Comparison of ENCODE assay signal across 1 cellular context in the genomic region with DNA sequence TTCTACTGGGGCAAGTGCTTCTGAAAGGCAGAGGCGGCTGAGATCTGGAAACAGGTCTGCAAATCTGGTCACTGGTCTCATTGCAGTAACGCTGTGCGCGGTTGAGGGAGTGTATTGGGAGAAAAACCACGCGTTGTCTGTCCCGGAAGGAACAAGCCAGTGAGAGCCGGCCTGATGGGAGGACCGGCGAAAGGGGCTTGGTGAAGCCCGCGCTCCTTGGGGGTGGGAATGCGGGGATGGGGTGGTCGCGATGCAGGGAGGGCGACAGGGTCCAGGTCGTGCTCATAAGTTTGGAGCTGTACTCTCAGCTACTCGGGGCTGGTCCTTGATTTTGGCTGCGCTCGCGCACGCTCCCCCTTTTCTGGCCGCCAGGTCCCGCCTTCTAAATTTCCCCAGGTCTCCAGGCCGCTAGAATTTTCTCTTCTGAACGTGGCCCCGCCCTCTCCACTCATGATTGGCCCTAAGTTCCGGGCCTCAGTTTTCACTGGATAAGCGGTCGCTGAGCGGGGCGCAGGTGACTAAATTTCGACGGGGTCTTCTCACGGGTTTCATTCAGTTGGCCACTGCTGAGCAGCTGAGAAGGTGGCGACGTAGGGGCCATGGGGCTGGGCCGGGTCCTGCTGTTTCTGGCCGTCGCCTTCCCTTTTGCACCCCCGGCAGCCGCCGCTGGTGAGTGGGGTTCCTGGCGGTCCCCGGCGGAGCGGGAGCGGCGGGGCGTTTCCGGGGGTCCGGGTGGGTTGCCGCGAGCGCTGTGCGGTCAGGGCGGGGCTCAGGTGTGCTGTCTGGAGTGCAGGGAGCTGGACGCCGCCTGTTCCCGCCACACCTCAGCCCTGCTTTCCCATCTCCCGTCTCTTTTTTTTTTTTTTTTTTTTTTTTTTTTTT.
TF ChIP-seq lines count a peak whose summit lies in the region.

Gene MICB, plus strand, starts transcription at position 551 of the 882 bp plus-strand sequence. Its CDS starts 49 bp downstream, at position 600.

TF ChIP-seq in HepG2, 621 proteins besides CTCF, POLR2A, EP300 and RAD21 (continued from another document and continues in another):
- TF ChIP-seq, protein P1, sequence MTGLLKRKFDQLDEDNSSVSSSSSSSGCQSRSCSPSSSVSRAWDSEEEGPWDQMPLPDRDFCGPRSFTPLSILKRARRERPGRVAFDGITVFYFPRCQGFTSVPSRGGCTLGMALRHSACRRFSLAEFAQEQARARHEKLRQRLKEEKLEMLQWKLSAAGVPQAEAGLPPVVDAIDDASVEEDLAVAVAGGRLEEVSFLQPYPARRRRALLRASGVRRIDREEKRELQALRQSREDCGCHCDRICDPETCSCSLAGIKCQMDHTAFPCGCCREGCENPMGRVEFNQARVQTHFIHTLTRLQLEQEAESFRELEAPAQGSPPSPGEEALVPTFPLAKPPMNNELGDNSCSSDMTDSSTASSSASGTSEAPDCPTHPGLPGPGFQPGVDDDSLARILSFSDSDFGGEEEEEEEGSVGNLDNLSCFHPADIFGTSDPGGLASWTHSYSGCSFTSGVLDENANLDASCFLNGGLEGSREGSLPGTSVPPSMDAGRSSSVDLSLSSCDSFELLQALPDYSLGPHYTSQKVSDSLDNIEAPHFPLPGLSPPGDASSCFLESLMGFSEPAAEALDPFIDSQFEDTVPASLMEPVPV (CRISPR knock-in tag; IDR thresholded peaks at IDR 0.05): 0 out of 2 replicates have a peak, but pooled peaks have one; percentile 31
- no peak for TF ChIP-seq CCDC6 (CRISPR knock-in tag; IDR thresholded peaks at IDR 0.05)
- TF ChIP-seq ZSCAN12 (CRISPR knock-in tag; IDR thresholded peaks at IDR 0.05): no peak
- peak; percentile 38; the same call in 1 of the 2 replicates for TF ChIP-seq YEATS4 (CRISPR knock-in tag; IDR thresholded peaks at IDR 0.05; ENCODE audit: borderline replicate concordance)
- TF ChIP-seq LBX2 (CRISPR knock-in tag; IDR thresholded peaks at IDR 0.05; ENCODE audit: borderline replicate concordance): no peak
- TF ChIP-seq KAT8 (CRISPR knock-in tag; IDR thresholded peaks at IDR 0.05): peak; percentile 33; the same call in 1 of the 2 replicates
- no peak for TF ChIP-seq HMG20A (CRISPR knock-in tag; IDR thresholded peaks at IDR 0.05; ENCODE audit: borderline replicate concordance)
- no peak for TF ChIP-seq NCOR1 (IDR thresholded peaks at IDR 0.05; ENCODE audit: borderline replicate concordance, low read length)
- no peak for TF ChIP-seq ONECUT2 (CRISPR knock-in tag; IDR thresholded peaks at IDR 0.05)
- TF ChIP-seq ZFP62 (CRISPR knock-in tag; IDR thresholded peaks at IDR 0.05): no peak
- TF ChIP-seq ZNF720 (CRISPR knock-in tag; IDR thresholded peaks at IDR 0.05): no peak
- TF ChIP-seq, protein P2, sequence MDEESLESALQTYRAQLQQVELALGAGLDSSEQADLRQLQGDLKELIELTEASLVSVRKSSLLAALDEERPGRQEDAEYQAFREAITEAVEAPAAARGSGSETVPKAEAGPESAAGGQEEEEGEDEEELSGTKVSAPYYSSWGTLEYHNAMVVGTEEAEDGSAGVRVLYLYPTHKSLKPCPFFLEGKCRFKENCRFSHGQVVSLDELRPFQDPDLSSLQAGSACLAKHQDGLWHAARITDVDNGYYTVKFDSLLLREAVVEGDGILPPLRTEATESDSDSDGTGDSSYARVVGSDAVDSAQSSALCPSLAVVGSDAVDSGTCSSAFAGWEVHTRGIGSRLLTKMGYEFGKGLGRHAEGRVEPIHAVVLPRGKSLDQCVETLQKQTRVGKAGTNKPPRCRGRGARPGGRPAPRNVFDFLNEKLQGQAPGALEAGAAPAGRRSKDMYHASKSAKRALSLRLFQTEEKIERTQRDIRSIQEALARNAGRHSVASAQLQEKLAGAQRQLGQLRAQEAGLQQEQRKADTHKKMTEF (CRISPR knock-in tag; IDR thresholded peaks at IDR 0.05): peak; percentile 53; the same call in 1 of the 2 replicates
- 0 out of 2 replicates have a peak, but pooled peaks have one; percentile 15 for TF ChIP-seq GMEB1 (CRISPR knock-in tag; IDR thresholded peaks at IDR 0.05; ENCODE audit: borderline replicate concordance)
- no peak for TF ChIP-seq ERF (CRISPR knock-in tag; IDR thresholded peaks at IDR 0.05)
- TF ChIP-seq ARNTL (CRISPR knock-in tag; IDR thresholded peaks at IDR 0.05): no peak
- no peak for TF ChIP-seq MIXL1 (CRISPR knock-in tag; IDR thresholded peaks at IDR 0.05)
- TF ChIP-seq MXD3 (CRISPR knock-in tag; IDR thresholded peaks at IDR 0.05): 0 out of 2 replicates have a peak, but pooled peaks have one; percentile 59
- TF ChIP-seq SOX6 (IDR thresholded peaks at IDR 0.05): no peak
- peak; percentile 39 for TF ChIP-seq SOX6 (CRISPR knock-in tag; IDR thresholded peaks at IDR 0.05)
- TF ChIP-seq SAFB2 (CRISPR knock-in tag; IDR thresholded peaks at IDR 0.05; ENCODE audit: borderline replicate concordance, low read depth): no peak
- TF ChIP-seq ZBTB25 (CRISPR knock-in tag; IDR thresholded peaks at IDR 0.05): no peak
- TF ChIP-seq ZNF607 (CRISPR knock-in tag; IDR thresholded peaks at IDR 0.05; ENCODE audit: borderline replicate concordance): no peak; the same call in 1 of the 2 replicates
- TF ChIP-seq NFYB (CRISPR knock-in tag; IDR thresholded peaks at IDR 0.05): peak; percentile 90
- 0 out of 2 replicates have a peak, but pooled peaks have one; percentile 40 for TF ChIP-seq ZNF879 (CRISPR knock-in tag; IDR thresholded peaks at IDR 0.05)
- no peak for TF ChIP-seq YY1 (IDR thresholded peaks at IDR 0.05; ENCODE audit: insufficient read depth, insufficient replicate concordance, low read depth, low read length)
- TF ChIP-seq IRX3 (CRISPR knock-in tag; IDR thresholded peaks at IDR 0.05; ENCODE audit: borderline replicate concordance, low read depth): no peak
- TF ChIP-seq ZNF83 (CRISPR knock-in tag; IDR thresholded peaks at IDR 0.05; ENCODE audit: borderline replicate concordance): no peak
- TF ChIP-seq, protein P3, sequence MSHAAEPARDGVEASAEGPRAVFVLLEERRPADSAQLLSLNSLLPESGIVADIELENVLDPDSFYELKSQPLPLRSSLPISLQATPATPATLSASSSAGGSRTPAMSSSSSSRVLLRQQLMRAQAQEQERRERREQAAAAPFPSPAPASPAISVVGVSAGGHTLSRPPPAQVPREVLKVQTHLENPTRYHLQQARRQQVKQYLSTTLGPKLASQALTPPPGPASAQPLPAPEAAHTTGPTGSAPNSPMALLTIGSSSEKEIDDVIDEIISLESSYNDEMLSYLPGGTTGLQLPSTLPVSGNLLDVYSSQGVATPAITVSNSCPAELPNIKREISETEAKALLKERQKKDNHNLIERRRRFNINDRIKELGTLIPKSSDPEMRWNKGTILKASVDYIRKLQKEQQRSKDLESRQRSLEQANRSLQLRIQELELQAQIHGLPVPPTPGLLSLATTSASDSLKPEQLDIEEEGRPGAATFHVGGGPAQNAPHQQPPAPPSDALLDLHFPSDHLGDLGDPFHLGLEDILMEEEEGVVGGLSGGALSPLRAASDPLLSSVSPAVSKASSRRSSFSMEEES (CRISPR knock-in tag; IDR thresholded peaks at IDR 0.05): peak; percentile 29; the same call in 1 of the 2 replicates
- TF ChIP-seq HNRNPUL1 (IDR thresholded peaks at IDR 0.05; ENCODE audit: low read depth, low read length): no peak
- no peak for TF ChIP-seq ZFP1 (CRISPR knock-in tag; IDR thresholded peaks at IDR 0.05)
- no peak for TF ChIP-seq TBL1XR1 (IDR thresholded peaks at IDR 0.05; ENCODE audit: borderline replicate concordance, low read length, partially characterized antibody)
- no peak for TF ChIP-seq ZMYM3 (CRISPR knock-in tag; IDR thresholded peaks at IDR 0.05)
- no peak for TF ChIP-seq RFXANK (CRISPR knock-in tag; IDR thresholded peaks at IDR 0.05)
- no peak for TF ChIP-seq ZNF816 (CRISPR knock-in tag; IDR thresholded peaks at IDR 0.05; ENCODE audit: borderline replicate concordance)
- no peak for TF ChIP-seq PRDM4 (CRISPR knock-in tag; IDR thresholded peaks at IDR 0.05; ENCODE audit: borderline replicate concordance)
- TF ChIP-seq, protein P4, sequence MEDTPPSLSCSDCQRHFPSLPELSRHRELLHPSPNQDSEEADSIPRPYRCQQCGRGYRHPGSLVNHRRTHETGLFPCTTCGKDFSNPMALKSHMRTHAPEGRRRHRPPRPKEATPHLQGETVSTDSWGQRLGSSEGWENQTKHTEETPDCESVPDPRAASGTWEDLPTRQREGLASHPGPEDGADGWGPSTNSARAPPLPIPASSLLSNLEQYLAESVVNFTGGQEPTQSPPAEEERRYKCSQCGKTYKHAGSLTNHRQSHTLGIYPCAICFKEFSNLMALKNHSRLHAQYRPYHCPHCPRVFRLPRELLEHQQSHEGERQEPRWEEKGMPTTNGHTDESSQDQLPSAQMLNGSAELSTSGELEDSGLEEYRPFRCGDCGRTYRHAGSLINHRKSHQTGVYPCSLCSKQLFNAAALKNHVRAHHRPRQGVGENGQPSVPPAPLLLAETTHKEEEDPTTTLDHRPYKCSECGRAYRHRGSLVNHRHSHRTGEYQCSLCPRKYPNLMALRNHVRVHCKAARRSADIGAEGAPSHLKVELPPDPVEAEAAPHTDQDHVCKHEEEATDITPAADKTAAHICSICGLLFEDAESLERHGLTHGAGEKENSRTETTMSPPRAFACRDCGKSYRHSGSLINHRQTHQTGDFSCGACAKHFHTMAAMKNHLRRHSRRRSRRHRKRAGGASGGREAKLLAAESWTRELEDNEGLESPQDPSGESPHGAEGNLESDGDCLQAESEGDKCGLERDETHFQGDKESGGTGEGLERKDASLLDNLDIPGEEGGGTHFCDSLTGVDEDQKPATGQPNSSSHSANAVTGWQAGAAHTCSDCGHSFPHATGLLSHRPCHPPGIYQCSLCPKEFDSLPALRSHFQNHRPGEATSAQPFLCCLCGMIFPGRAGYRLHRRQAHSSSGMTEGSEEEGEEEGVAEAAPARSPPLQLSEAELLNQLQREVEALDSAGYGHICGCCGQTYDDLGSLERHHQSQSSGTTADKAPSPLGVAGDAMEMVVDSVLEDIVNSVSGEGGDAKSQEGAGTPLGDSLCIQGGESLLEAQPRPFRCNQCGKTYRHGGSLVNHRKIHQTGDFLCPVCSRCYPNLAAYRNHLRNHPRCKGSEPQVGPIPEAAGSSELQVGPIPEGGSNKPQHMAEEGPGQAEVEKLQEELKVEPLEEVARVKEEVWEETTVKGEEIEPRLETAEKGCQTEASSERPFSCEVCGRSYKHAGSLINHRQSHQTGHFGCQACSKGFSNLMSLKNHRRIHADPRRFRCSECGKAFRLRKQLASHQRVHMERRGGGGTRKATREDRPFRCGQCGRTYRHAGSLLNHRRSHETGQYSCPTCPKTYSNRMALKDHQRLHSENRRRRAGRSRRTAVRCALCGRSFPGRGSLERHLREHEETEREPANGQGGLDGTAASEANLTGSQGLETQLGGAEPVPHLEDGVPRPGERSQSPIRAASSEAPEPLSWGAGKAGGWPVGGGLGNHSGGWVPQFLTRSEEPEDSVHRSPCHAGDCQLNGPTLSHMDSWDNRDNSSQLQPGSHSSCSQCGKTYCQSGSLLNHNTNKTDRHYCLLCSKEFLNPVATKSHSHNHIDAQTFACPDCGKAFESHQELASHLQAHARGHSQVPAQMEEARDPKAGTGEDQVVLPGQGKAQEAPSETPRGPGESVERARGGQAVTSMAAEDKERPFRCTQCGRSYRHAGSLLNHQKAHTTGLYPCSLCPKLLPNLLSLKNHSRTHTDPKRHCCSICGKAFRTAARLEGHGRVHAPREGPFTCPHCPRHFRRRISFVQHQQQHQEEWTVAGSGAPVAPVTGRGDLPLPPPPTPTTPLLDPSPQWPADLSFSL (CRISPR knock-in tag; IDR thresholded peaks at IDR 0.05): no peak
- TF ChIP-seq ZNF362 (CRISPR knock-in tag; IDR thresholded peaks at IDR 0.05; ENCODE audit: borderline replicate concordance): peak; percentile 75
